ENCODE assay signal across 20 cellular contexts in the genomic region with DNA sequence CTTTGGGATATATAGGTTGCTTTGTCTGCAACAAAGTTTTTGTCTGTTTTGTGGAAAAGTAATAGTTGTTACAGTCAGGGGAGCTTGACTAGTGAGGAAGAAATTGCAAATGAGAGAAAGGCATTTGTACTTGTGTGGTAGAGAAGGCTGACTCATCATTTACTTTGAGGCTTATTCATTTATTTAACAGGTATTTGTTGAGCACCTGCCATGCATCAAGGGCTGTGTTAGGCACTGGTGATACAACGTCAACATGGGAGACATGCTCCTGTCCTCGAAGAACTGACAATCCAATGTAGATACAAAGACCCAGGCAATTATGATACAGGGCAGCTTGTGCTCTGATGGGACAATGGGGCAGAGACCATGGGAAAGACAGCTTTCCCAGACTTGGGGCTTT.
DNase-seq lines count a peak whose midpoint lies in the region; ATAC-seq, FAIRE-seq and TF ChIP-seq lines count a peak whose summit lies in the region.
"Had no signal": no experiment of that assay in that cellular context is flagged by ENCODE, and none has a peak within 500 bp of the region (broad histone marks: within the 10 kb centered on the region; RNA-seq: fewer than 3 reads in every experiment).

No MANE protein-coding gene starts in this region.

- no peaks in the 10 kb centered on the region for H3K36me3 ChIP-seq in H1 (ENCODE audit: control insufficient read depth in 2 of 4, insufficient read depth in 4 of 4, low read length in 3 of 4)
- no peaks in the 10 kb centered on the region for H3K36me3 ChIP-seq in mesenchymal stem cell (ENCODE audit: control insufficient read depth in 1 of 2, insufficient read depth in 2 of 2, low read depth in 1 of 2, low read length in 2 of 2)
- H3K36me3 ChIP-seq: SJCRH30 had no signal

- H2AK5ac ChIP-seq in H1 (ENCODE audit: low read depth, low read length) (no peak overlapping the region), mesenchymal stem cell (ENCODE audit: low read length, severe bottlenecking) (peak overlapping the region; percentile 35)

- POLR2A ChIA-PET in H1 (lab: Charles Lee; ENCODE audit: partially characterized antibody): no interaction called here

- no peak overlapping the region for H3K56ac ChIP-seq in H1 (replicated peaks; ENCODE audit: insufficient read length, low read depth, low read length)

- H2BK20ac ChIP-seq in H1 (ENCODE audit: low read length): no peak overlapping the region

- CTCF ChIA-PET in H1 (lab: Charles Lee; ENCODE audit: partially characterized antibody): interaction anchor here (0.9 to 2.4 kb wide), 6 partner anchors 8 to 565 kb away, joined by 3 to 10 read pairs (median 4); no protein-coding TSS in a partner anchor

- no peaks in the 10 kb centered on the region for H3K79me2 ChIP-seq in H1 (ENCODE audit: control insufficient read depth in 1 of 2, insufficient read depth in 2 of 2, low read length in 2 of 2)

- H2BK5ac ChIP-seq in H1 (ENCODE audit: low read depth, low read length): no peak overlapping the region
- H2BK5ac ChIP-seq in mesenchymal stem cell (ENCODE audit: low read depth, low read length, poor library complexity, severe bottlenecking): no peak overlapping the region

- H3K27ac ChIP-seq in H1 (ENCODE audit: low read depth, low read length): no peak overlapping the region
- H3K27ac ChIP-seq in mesenchymal stem cell (ENCODE audit: low read length, poor library complexity, severe bottlenecking): no peak overlapping the region
- H3K27ac ChIP-seq: GM23248, HL-60, RWPE1, SJCRH30 had no signal

- H3K23ac ChIP-seq in H1 (ENCODE audit: insufficient read length): no peak overlapping the region
- H3K23ac ChIP-seq in mesenchymal stem cell (ENCODE audit: low read length in 2 of 2): no peak overlapping the region

- no peaks in the 10 kb centered on the region for H4K20me1 ChIP-seq in H1 (replicated peaks in 1 of 2; ENCODE audit: control insufficient read depth in 1 of 2, insufficient read depth in 2 of 2, low read length in 2 of 2)

- no peak overlapping the region for H3K18ac ChIP-seq in H1 (ENCODE audit: extremely low read depth, low read length)
- no peak overlapping the region for H3K18ac ChIP-seq in mesenchymal stem cell (ENCODE audit: low read depth in 1 of 2, low read length in 2 of 2)

- H3K27me3 ChIP-seq in H1 (replicated peaks in 1 of 4; ENCODE audit: control insufficient read depth in 3 of 4, extremely low read depth in 1 of 4, insufficient read depth in 3 of 4, low read length in 3 of 4) (no peaks in the 10 kb centered on the region), mesenchymal stem cell (ENCODE audit: control insufficient read depth in 1 of 2, insufficient read depth in 1 of 2, low read length in 2 of 2) (peaks cover 0 to 18% of the 10 kb centered on the region in 2 experiments)
- H3K27me3 ChIP-seq: SJCRH30 had no signal

- TF ChIP-seq CTCF in H1 (IDR thresholded peaks at IDR 0.05; ENCODE audit: control extremely low read depth in 1 of 3, insufficient read depth in 1 of 3, low read depth in 1 of 3, low read length in 3 of 3): no peak

- H3K79me1 ChIP-seq in H1 (ENCODE audit: low read depth, low read length) (no peaks in the 10 kb centered on the region), mesenchymal stem cell (replicated peaks; ENCODE audit: low read length, poor library complexity, severe bottlenecking) (no peaks in the 10 kb centered on the region)

- H3K4me3 ChIP-seq in H1 (ENCODE audit: extremely low read depth in 1 of 4, insufficient read depth in 2 of 4, low read depth in 3 of 4, low read length in 4 of 4): no peak overlapping the region
- H3K4me3 ChIP-seq in mesenchymal stem cell (ENCODE audit: insufficient read depth in 1 of 2, low read depth in 1 of 2, low read length in 2 of 2): no peak overlapping the region
- H3K4me3 ChIP-seq: GM23248, SJCRH30 had no signal

- DNase-seq in Caki2 (ENCODE audit: low read depth) (peak; percentile 25), NCI-H2029 treated with DMSO at 0.1 percent for 48 hours (lab: John Stamatoyannopoulos, UW) (peak; percentile 50), H1 (ENCODE audit: low read depth in 1 of 2, low spot score in 2 of 2) (no peak), mesenchymal stem cell (no peak)
- no peak for DNase-seq in effector CD8-positive, alpha-beta T cell (lab: John Stamatoyannopoulos, UW)
- DNase-seq: ACHN, AML-193, Calu3, DND-41, GM23248, NCI-H1417 treated with DMSO at 0.1 percent for 48 hours, NCI-H2171 treated with DMSO at 0.1 percent for 48 hours, SJCRH30 had no signal

- H2BK120ac ChIP-seq in H1 (replicated peaks; ENCODE audit: low read depth, low read length): no peak overlapping the region
- no peak overlapping the region for H2BK120ac ChIP-seq in mesenchymal stem cell (ENCODE audit: low read depth, low read length)

- H2BK12ac ChIP-seq in H1 (ENCODE audit: low read depth, low read length) (no peak overlapping the region), mesenchymal stem cell (ENCODE audit: low read length in 2 of 2) (no peak overlapping the region)

- TF ChIP-seq POLR2A in H1 (IDR thresholded peaks at IDR 0.05; ENCODE audit: control extremely low read depth in 1 of 2, low read depth in 2 of 2, low read length in 2 of 2) (no peak), GM18505 (IDR thresholded peaks at IDR 0.05; ENCODE audit: borderline replicate concordance, extremely low read depth, insufficient read depth, insufficient read length) (no peak)

- no peak overlapping the region for H3K9ac ChIP-seq in H1 (replicated peaks in 1 of 4; ENCODE audit: extremely low read depth in 1 of 4, low read depth in 3 of 4, low read length in 3 of 4)
- no peak overlapping the region for H3K9ac ChIP-seq in mesenchymal stem cell (ENCODE audit: low read length)
- H3K9ac ChIP-seq: GM23248 had no signal

- H3K14ac ChIP-seq in H1 (ENCODE audit: insufficient read length) (no peak overlapping the region), mesenchymal stem cell (ENCODE audit: low read length in 2 of 2) (no peak overlapping the region)

- H3K4ac ChIP-seq in H1 (replicated peaks; ENCODE audit: insufficient read length, low read depth, low read length) (no peak overlapping the region), mesenchymal stem cell (ENCODE audit: low read depth in 1 of 2, low read length in 2 of 2) (no peak overlapping the region)

- no peak overlapping the region for H2BK15ac ChIP-seq in H1 (ENCODE audit: low read length)
- no peak overlapping the region for H2BK15ac ChIP-seq in mesenchymal stem cell (ENCODE audit: low read depth, poor library complexity, severe bottlenecking)

- in situ Hi-C loops in Caki2 (cut with HindIII; ENCODE audit: low pct_unique_long_range_greater_than_20kb, low sequenced_read_pairs): no loop called here

- H4K8ac ChIP-seq in H1 (ENCODE audit: extremely low read depth, insufficient read depth, low read length): no peak overlapping the region
- H4K8ac ChIP-seq in mesenchymal stem cell (ENCODE audit: low read length): no peak overlapping the region

- ATAC-seq in HG03159 (IDR thresholded peaks at IDR 0.05; ENCODE audit: unreplicated experiment): no peak
- ATAC-seq in GM18505 (IDR thresholded peaks at IDR 0.05; ENCODE audit: unreplicated experiment): no peak
- ATAC-seq: HCT116 had no signal

- no peak for TF ChIP-seq EP300 in H1 (IDR thresholded peaks at IDR 0.05; ENCODE audit: borderline replicate concordance in 1 of 2, low read depth in 2 of 2, low read length in 2 of 2)

- H3K4me2 ChIP-seq in H1 (ENCODE audit: insufficient read depth in 1 of 2, low read depth in 2 of 2, low read length in 2 of 2) (no peak overlapping the region), mesenchymal stem cell (ENCODE audit: low read length, poor library complexity, severe bottlenecking) (no peak overlapping the region)

- WGBS in H1 (ENCODE audit: extremely low coverage in 1 of 2, insufficient coverage in 1 of 2, insufficient read length in 1 of 2, insufficient replicate concordance in 2 of 2, low coverage in 1 of 2, low lambda C conversion rate in 2 of 2, missing lambda C conversion rate in 1 of 2), 2 experiments: 83% methylated on average over 2 of the region's 2 CpGs; no CpG with 5 or more reads in 1 of the 2 experiments
- 91% methylated on average over 2 of the region's 2 CpGs for WGBS in mesenchymal stem cell

- no peak for TF ChIP-seq RAD21 in H1 (IDR thresholded peaks at IDR 0.05 in 1 of 2, conservative IDR thresholded peaks at IDR 0.05 in 1 of 2; ENCODE audit: low read depth in 2 of 2, low read length in 2 of 2)

- H4K91ac ChIP-seq in H1 (replicated peaks; ENCODE audit: insufficient read length, low read length): no peak overlapping the region
- H4K91ac ChIP-seq in mesenchymal stem cell (ENCODE audit: low read length): no peak overlapping the region

- H2AFZ ChIP-seq in H1 (ENCODE audit: low read length) (no peak overlapping the region), mesenchymal stem cell (ENCODE audit: low read depth, low read length) (no peak overlapping the region)
- H2AFZ ChIP-seq: GM23248 had no signal

- H3K23me2 ChIP-seq in H1 (ENCODE audit: low read depth, low read length): no peaks in the 10 kb centered on the region

- H3K9me3 ChIP-seq in H1 (ENCODE audit: insufficient read depth in 2 of 2, low read depth in 1 of 2, low read length in 1 of 2) (no peaks in the 10 kb centered on the region), mesenchymal stem cell (ENCODE audit: control insufficient read depth, low read length) (no peaks in the 10 kb centered on the region)
- H3K9me3 ChIP-seq: SJCRH30 had no signal

- H3K4me1 ChIP-seq in H1 (replicated peaks in 1 of 4; ENCODE audit: control insufficient read depth in 3 of 4, insufficient read depth in 4 of 4, low read length in 3 of 4): peaks cover 0 to 8% (median under 1%) of the 10 kb centered on the region in 4 experiments; a peak in 1 of 7 replicates
- H3K4me1 ChIP-seq in mesenchymal stem cell (ENCODE audit: control insufficient read depth, insufficient read depth, low read depth, low read length): peaks cover 5% of the 10 kb centered on the region

- no peak overlapping the region for H4K5ac ChIP-seq in H1 (ENCODE audit: insufficient read length, low read depth, low read length)

- no peak for FAIRE-seq in H1 (lab: Jason Lieb, UNC)
- FAIRE-seq: G401.6, HTR-8/SVneo had no signal

TF ChIP-seq in H1, 55 proteins besides CTCF, POLR2A, EP300 and RAD21:
- TF ChIP-seq CEBPB (IDR thresholded peaks at IDR 0.05; ENCODE audit: low read depth, low read length): no peak
- 0 out of 2 replicates have a peak, but pooled peaks have one; percentile 60 for TF ChIP-seq MAFK (IDR thresholded peaks at IDR 0.05; ENCODE audit: low read depth, low read length)
TF ChIP-seq in H1: peak in this region for 1.

Comparison
In these comparisons a context has a peak if more than half of its experiments do, and no peak if none do; other contexts are left out.
1. DNase-seq: peak in Caki2 (single experiment) and NCI-H2029 treated with DMSO at 0.1 percent for 48 hours (single experiment); none in H1 (0 of 2), mesenchymal stem cell (single experiment) and effector CD8-positive, alpha-beta T cell (single experiment).